Comparison of ENCODE assay signal across 9 cellular contexts in the genomic region with DNA sequence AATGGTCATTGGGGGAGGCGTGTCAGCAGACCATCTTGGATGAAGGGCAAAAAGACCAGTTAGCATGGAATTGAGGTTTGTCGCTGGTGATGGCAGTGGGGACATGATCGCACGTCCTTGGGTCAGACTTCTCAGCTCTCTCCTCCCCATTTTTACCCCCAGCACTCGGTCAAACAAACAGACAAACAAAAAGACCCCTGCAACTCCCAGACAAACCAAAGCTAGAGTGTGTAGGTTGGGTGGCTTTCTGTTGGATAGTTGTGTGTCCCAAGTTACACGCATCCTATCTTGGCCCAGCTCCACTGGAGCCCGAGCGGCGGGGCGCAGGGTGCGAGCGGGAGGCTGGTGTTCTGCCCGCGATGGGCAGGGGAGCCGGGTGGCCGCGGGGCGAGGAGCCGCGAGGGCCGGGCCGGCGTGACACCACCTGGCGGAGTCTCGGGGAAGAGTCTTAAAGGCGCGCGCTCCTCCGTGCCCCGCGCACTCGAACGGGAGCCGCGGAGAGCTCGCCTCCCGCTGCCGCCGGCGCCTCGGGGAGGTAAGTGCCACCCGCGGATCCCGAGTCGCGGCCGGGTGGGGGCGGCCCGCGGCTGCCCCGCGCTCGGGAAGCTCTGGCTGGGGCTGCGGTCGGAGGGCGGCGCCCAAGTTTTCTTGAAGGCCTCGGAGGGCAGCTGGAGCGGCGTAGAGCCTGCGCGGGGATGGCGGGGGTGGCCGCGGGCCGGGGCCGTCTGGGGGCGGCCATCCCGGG. TPM values are rescaled to one million over a fixed set of nuclear protein-coding genes. Genes with fewer than 3 reads are reported as not detected.
DNase-seq lines count a peak whose midpoint lies in the region; ATAC-seq lines count a peak whose summit lies in the region.
"Had no signal": no experiment of that assay in that cellular context is flagged by ENCODE, and none has a peak within 500 bp of the region (broad histone marks: within the 10 kb centered on the region; RNA-seq: fewer than 3 reads in every experiment).

No MANE protein-coding gene starts in this region.

- peaks cover 0 to 20% (median 14%) of the 10 kb centered on the region in 5 donors for H3K4me1 ChIP-seq in subcutaneous abdominal adipose tissue (ENCODE audit: control insufficient read depth in 5 of 5, insufficient read depth in 5 of 5, low read length in 5 of 5)

- peaks cover 22 to 37% (median 29%) of the 10 kb centered on the region in 5 donors for H3K27me3 ChIP-seq in subcutaneous abdominal adipose tissue (ENCODE audit: control insufficient read depth in 5 of 5, insufficient read depth in 4 of 5, low read length in 5 of 5)

- no peak overlapping the region for H3K27ac ChIP-seq in subcutaneous abdominal adipose tissue (ENCODE audit: low read depth, low read length)

- DNase-seq in AG20443 (ENCODE audit: low spot score) (peak; percentile 70), astrocyte of the hippocampus (ENCODE audit: low read depth, low spot score) (peak; percentile 75), left lobe of liver (ENCODE audit: low spot score) (no peak), SIG-M5 (lab: John Stamatoyannopoulos, UW) (no peak)

- H3K9ac ChIP-seq in subcutaneous abdominal adipose tissue (ENCODE audit: low read length in 5 of 5) = no peak overlapping the region

- H3K36me3 ChIP-seq in subcutaneous abdominal adipose tissue (ENCODE audit: control insufficient read depth in 5 of 5, insufficient read depth in 5 of 5, low read length in 5 of 5) = no peaks in the 10 kb centered on the region

- H3K9me3 ChIP-seq in subcutaneous abdominal adipose tissue (ENCODE audit: control insufficient read depth in 5 of 5, low read length in 5 of 5) = peaks cover 0 to 4% (median 0%) of the 10 kb centered on the region in 5 donors

- H3K4me3 ChIP-seq in subcutaneous abdominal adipose tissue (ENCODE audit: low read depth in 1 of 5, low read length in 5 of 5) = peak overlapping the region in 3 of 5 donors; percentile 22 to 55 (median 48)

- ATAC-seq in HG03095 (IDR thresholded peaks at IDR 0.05; ENCODE audit: unreplicated experiment) (peak; percentile 55), left lobe of liver (peak; percentile 34), GM21381 (IDR thresholded peaks at IDR 0.05; ENCODE audit: unreplicated experiment) (no peak), HG02571 (IDR thresholded peaks at IDR 0.05; ENCODE audit: unreplicated experiment) (no peak)

RNA-seq across cellular contexts. Expression of gene NTN1, which starts 18.5 kb away (rescaled TPM):
- total RNA-seq in left lobe of liver = 11.5 TPM

RNA-seq across cellular contexts. Expression of gene PIK3R5, which starts 37.3 kb away (rescaled TPM):
- 3.3 TPM for total RNA-seq in left lobe of liver
- total RNA-seq: myocyte had no signal

Comparison
In these comparisons a context has a peak if more than half of its experiments do, and no peak if none do; other contexts are left out.
1. DNase-seq: peak in AG20443 (single experiment) and astrocyte of the hippocampus (single experiment); none in left lobe of liver (single experiment) and SIG-M5 (single experiment).
2. ATAC-seq: peak in HG03095 (single experiment) and left lobe of liver (single experiment); none in GM21381 (single experiment) and HG02571 (single experiment).